In genomic region chr6:129643968-129644367, GRCh38 we compare ENCODE assay signal across 17 cellular contexts.
DNase-seq lines count a peak whose midpoint lies in the region; ATAC-seq and TF ChIP-seq lines count a peak whose summit lies in the region.
"Had no signal": no experiment of that assay in that cellular context is flagged by ENCODE, and none has a peak within 500 bp of the region (broad histone marks: within the 10 kb centered on the region; RNA-seq: fewer than 3 reads in every experiment).

No MANE protein-coding gene starts in this region.

- no TSS peak for BruUV-seq in Panc1 (replicated peaks; lab: Mats Ljungman, UMichigan)

- no peaks in the 10 kb centered on the region for H3K9me3 Mint-ChIP-seq in GM23338
- H3K9me3 Mint-ChIP-seq: activated CD4-positive, alpha-beta T cell treated with anti-CD3 and anti-CD28 coated beads, Interleukin-2, amount 10 ng/mL, durations not matched to agents 24 days and 14 days had no signal

- no peaks in the 10 kb centered on the region for H3K36me3 ChIP-seq in GM23338 (ENCODE audit: insufficient read depth)
- no peaks in the 10 kb centered on the region for H3K36me3 ChIP-seq in Panc1 (ENCODE audit: control insufficient read depth, insufficient read depth, low read length)
- H3K36me3 ChIP-seq in psoas muscle (ENCODE audit: insufficient read depth in 1 of 2, low read depth in 1 of 2) = no peaks in the 10 kb centered on the region

- H3K4me2 ChIP-seq in GM23338 = 0 out of 2 replicates have a peak overlapping the region, but pooled peaks have one; percentile 11

- no peaks in the 10 kb centered on the region for H3K79me2 ChIP-seq in GM23338 (replicated peaks; ENCODE audit: insufficient read depth)

- WGBS in psoas muscle, 3 donors = 71 to 86% (median 79%) methylated on average over 3 of the region's 3 CpGs

- H3K36me3 Mint-ChIP-seq in GM23338 (ENCODE audit: low read depth) = no peaks in the 10 kb centered on the region

- H3K27me3 ChIP-seq in GM23338 (ENCODE audit: insufficient read depth) (no peaks in the 10 kb centered on the region), Panc1 (ENCODE audit: control insufficient read depth, insufficient read depth, low read length) (no peaks in the 10 kb centered on the region), psoas muscle (ENCODE audit: insufficient read depth in 3 of 3, low read length in 2 of 3) (no peaks in the 10 kb centered on the region)

- no peak overlapping the region for H3K4me3 Mint-ChIP-seq in GM23338
- H3K4me3 Mint-ChIP-seq: activated CD4-positive, alpha-beta T cell treated with anti-CD3 and anti-CD28 coated beads, Interleukin-2, amount 10 ng/mL, durations not matched to agents 24 days and 14 days; B cell had no signal

- no peaks in the 10 kb centered on the region for H3K27me3 Mint-ChIP-seq in GM23338 (ENCODE audit: insufficient read depth, low read depth, poor library complexity)
- H3K27me3 Mint-ChIP-seq: B cell had no signal

- H3F3A ChIP-seq in GM23338 (replicated peaks; ENCODE audit: low read depth) = no peaks in the 10 kb centered on the region

- POLR2A ChIA-PET in Panc1 (lab: Charles Lee) = interaction anchor here (0.6 kb wide), 1 partner anchor 42 kb away, joined by 4 read pairs; no protein-coding TSS in a partner anchor

- H3K9me3 ChIP-seq in Panc1 (ENCODE audit: control insufficient read depth, insufficient read depth, low read depth, low read length) = no peaks in the 10 kb centered on the region
- H3K9me3 ChIP-seq in psoas muscle = no peaks in the 10 kb centered on the region

- H2AFZ ChIP-seq in GM23338 = no peak overlapping the region

- H3K9me2 ChIP-seq in GM23338 (ENCODE audit: insufficient read depth) = no peaks in the 10 kb centered on the region; the same call in 1 of the 2 replicates

- H3K4me1 ChIP-seq in GM23338 (ENCODE audit: insufficient read depth) (peaks cover 31% of the 10 kb centered on the region), Panc1 (ENCODE audit: control insufficient read depth, insufficient read depth, low read length) (peaks cover 30% of the 10 kb centered on the region), psoas muscle (peaks cover 24% of the 10 kb centered on the region)

- ATAC-seq in GM23338 (no peak), Panc1 (no peak), psoas muscle (no peak)
- ATAC-seq: stimulated activated naive CD8-positive, alpha-beta T cell treated with anti-CD3 and anti-CD28 coated beads, Interleukin-15, Interleukin-2, amounts not matched to agents 100 U/mL and 50 U/mL, for 24 hours had no signal

- H3K4me3 ChIP-seq in GM23338 = no peak overlapping the region
- H3K4me3 ChIP-seq in Panc1 (ENCODE audit: low read depth in 2 of 2, low read length in 2 of 2) = no peak overlapping the region
- H3K4me3 ChIP-seq in epithelial cell of esophagus (ENCODE audit: low read length) = no peak overlapping the region
- no peak overlapping the region for H3K4me3 ChIP-seq in psoas muscle

- H3K4me1 Mint-ChIP-seq in GM23338 = peaks cover 25% of the 10 kb centered on the region
- H3K4me1 Mint-ChIP-seq: B cell had no signal

- TF ChIP-seq CTCF in GM23338 (conservative IDR thresholded peaks at IDR 0.05; ENCODE audit: low read depth in 2 of 2) (no peak), Panc1 (IDR thresholded peaks at IDR 0.05) (no peak), epithelial cell of esophagus (IDR thresholded peaks at IDR 0.05; ENCODE audit: insufficient read depth, low read depth, low read length, missing control alignments) (no peak), psoas muscle (IDR thresholded peaks at IDR 0.05) (no peak)

- DNase-seq in GM23338 (ENCODE audit: low spot score) (no peak), Panc1 (ENCODE audit: low read depth, low spot score) (no peak), epithelial cell of esophagus (ENCODE audit: low read depth) (peak; percentile 52), psoas muscle (no peak), DMS79 treated with DMSO at 0.1 percent for 48 hours (lab: John Stamatoyannopoulos, UW) (no peak), HK-2 (ENCODE audit: unreplicated experiment) (no peak), T1000 (lab: John Stamatoyannopoulos, UW) (no peak)
- DNase-seq in activated effector memory CD4-positive, alpha-beta T cell treated with Interleukin-2 at 50 U/mL for 16 hours = no peak
- DNase-seq: activated CD4-positive, alpha-beta T cell treated with anti-CD3 and anti-CD28 coated beads, Interleukin-2, amount 10 ng/mL, durations not matched to agents 24 days and 14 days; activated T-cell treated with anti-CD3 and anti-CD28 coated beads, Interleukin-2, amount 50 U/mL, for 48 hours; cortex of kidney; KBM-7; midbrain; NCI-H446 treated with DMSO at 0.1 percent for 48 hours; occipital lobe; stimulated activated naive CD8-positive, alpha-beta T cell treated with anti-CD3 and anti-CD28 coated beads, Interleukin-15, Interleukin-2, amounts not matched to agents 100 U/mL and 50 U/mL, for 24 hours had no signal

- H3K27ac Mint-ChIP-seq in GM23338 = peak overlapping the region; percentile 55
- H3K27ac Mint-ChIP-seq: activated CD4-positive, alpha-beta T cell treated with anti-CD3 and anti-CD28 coated beads, Interleukin-2, amount 10 ng/mL, durations not matched to agents 24 days and 14 days; B cell had no signal

- H3K27ac ChIP-seq in GM23338 (ENCODE audit: low read depth) = peak overlapping the region; percentile 46; the same call in 1 of the 2 replicates
- peak overlapping the region; percentile 82 for H3K27ac ChIP-seq in Panc1 (ENCODE audit: low read length)
- peak overlapping the region; percentile 33 for H3K27ac ChIP-seq in psoas muscle

- CTCF ChIA-PET in Panc1 (lab: Charles Lee) = no interaction called here

- in situ Hi-C loops in Panc1 (cut with HindIII; ENCODE audit: low pct_unique_long_range_greater_than_20kb, low sequenced_read_pairs) = no loop called here

- H4K20me1 ChIP-seq in GM23338 (replicated peaks; ENCODE audit: insufficient read depth) = no peaks in the 10 kb centered on the region

- intact Hi-C loops in Panc1 (cut with micrococcal nuclease; ENCODE audit: unreplicated experiment) (loop anchor here (2.0 kb wide), 1 partner anchor 37 kb away; no protein-coding TSS in a partner anchor), psoas muscle (cut with DNase I) (no loop called here)

TF ChIP-seq in GM23338, 12 proteins besides CTCF, POLR2A, EP300 and RAD21 (continues in another document):
- no peak for TF ChIP-seq ETS1 (IDR thresholded peaks at IDR 0.05)
- TF ChIP-seq ZNF331 (CRISPR knock-in tag; IDR thresholded peaks at IDR 0.05; ENCODE audit: low read depth) = no peak
- TF ChIP-seq EZH2phosphoT487 (IDR thresholded peaks at IDR 0.05; ENCODE audit: unreplicated experiment) = no peak
- TF ChIP-seq NANOG (IDR thresholded peaks at IDR 0.05; ENCODE audit: borderline replicate concordance) = no peak
- no peak for TF ChIP-seq REST (IDR thresholded peaks at IDR 0.05; ENCODE audit: unreplicated experiment)
- no peak for TF ChIP-seq EZH2 (IDR thresholded peaks at IDR 0.05; ENCODE audit: low read depth, unreplicated experiment)
- no peak for TF ChIP-seq JUNB (IDR thresholded peaks at IDR 0.05; ENCODE audit: unreplicated experiment)
- TF ChIP-seq CREB1 (CRISPR knock-in tag; IDR thresholded peaks at IDR 0.05; ENCODE audit: low read depth) = no peak
- no peak for TF ChIP-seq POLR2AphosphoS5 (IDR thresholded peaks at IDR 0.05; ENCODE audit: low read depth)
- no peak for TF ChIP-seq ZNF114 (CRISPR knock-in tag; IDR thresholded peaks at IDR 0.05)
- TF ChIP-seq STAT1 (IDR thresholded peaks at IDR 0.05; ENCODE audit: unreplicated experiment) = no peak
